ENCODE assay signal across 7 cellular contexts in genomic region chr11:49526240-49526829, GRCh38.
A peak's percentile ranks its signal among the peaks of the same experiment; 100 is the strongest.
DNase-seq lines count a peak whose midpoint lies in the region; ATAC-seq and TF ChIP-seq lines count a peak whose summit lies in the region.
"Not testable (repeated sequence)": the region's sequence is repeated elsewhere in the genome, so short reads cannot be mapped to it uniquely, and the experiment has no call there.

No MANE protein-coding gene starts in this region.

- not testable (repeated sequence) for H3K27me3 ChIP-seq in GM06990 (replicated peaks; ENCODE audit: control insufficient read depth, insufficient read depth, low read length); foreskin keratinocyte

- H3K27ac ChIP-seq in foreskin keratinocyte: not testable (repeated sequence)

- not testable (repeated sequence) for H3K27me3 Mint-ChIP-seq in activated T-cell treated with anti-CD3 and anti-CD28 coated beads, Interleukin-2, amount 50 U/mL, for 72 hours (ENCODE audit: low read depth)

- not testable (repeated sequence) for H3K36me3 Mint-ChIP-seq in activated T-cell treated with anti-CD3 and anti-CD28 coated beads, Interleukin-2, amount 50 U/mL, for 72 hours (ENCODE audit: insufficient read depth in 2 of 2)

- not testable (repeated sequence) for H3K36me3 ChIP-seq in GM06990 (ENCODE audit: control insufficient read depth, insufficient read depth, low read length)

- not testable (repeated sequence) for H3K4me3 ChIP-seq in GM06990 (replicated peaks; ENCODE audit: low read depth, low read length)

- DNase-seq in GM06990 (ENCODE audit: extremely low read depth, insufficient read length); activated T-cell treated with anti-CD3 and anti-CD28 coated beads, Interleukin-2, amount 50 U/mL, for 72 hours: not testable (repeated sequence)
- peak; percentile 20 for DNase-seq in NCI-H748 (lab: John Stamatoyannopoulos, UW; ENCODE audit: unreplicated experiment)
- peak; percentile 25 to 51 for DNase-seq in foreskin keratinocyte
- peak; percentile 1 for DNase-seq in myocyte (ENCODE audit: low read depth)

- not testable (repeated sequence) for H3K27ac Mint-ChIP-seq in activated T-cell treated with anti-CD3 and anti-CD28 coated beads, Interleukin-2, amount 50 U/mL, for 72 hours

- ATAC-seq in GM21526 (IDR thresholded peaks at IDR 0.05; ENCODE audit: low FRiP score, unreplicated experiment): peak; percentile 82
- peak; percentile 82 for ATAC-seq in HG03280 (IDR thresholded peaks at IDR 0.05; ENCODE audit: unreplicated experiment)
- ATAC-seq in activated T-cell treated with anti-CD3 and anti-CD28 coated beads, Interleukin-2, amount 50 U/mL, for 72 hours (replicated peaks in 1 of 2): peak; percentile 36 to 41
- ATAC-seq in foreskin keratinocyte: peak; percentile 83

- not testable (repeated sequence) for H3K9me3 Mint-ChIP-seq in activated T-cell treated with anti-CD3 and anti-CD28 coated beads, Interleukin-2, amount 50 U/mL, for 72 hours

- peak; percentile 61 for TF ChIP-seq CTCF in GM06990 (IDR thresholded peaks at IDR 0.05; ENCODE audit: insufficient read depth, low read length, poor library complexity, severe bottlenecking)
- TF ChIP-seq CTCF in foreskin keratinocyte (conservative IDR thresholded peaks at IDR 0.05): peak; percentile 73

- not testable (repeated sequence) for H3K4me3 Mint-ChIP-seq in activated T-cell treated with anti-CD3 and anti-CD28 coated beads, Interleukin-2, amount 50 U/mL, for 72 hours

- H3K4me1 Mint-ChIP-seq in activated T-cell treated with anti-CD3 and anti-CD28 coated beads, Interleukin-2, amount 50 U/mL, for 72 hours (ENCODE audit: low read depth): not testable (repeated sequence)

- not testable (repeated sequence) for H3K4me1 ChIP-seq in foreskin keratinocyte
